ENCODE assay signal across 22 cellular contexts in the genomic region with DNA sequence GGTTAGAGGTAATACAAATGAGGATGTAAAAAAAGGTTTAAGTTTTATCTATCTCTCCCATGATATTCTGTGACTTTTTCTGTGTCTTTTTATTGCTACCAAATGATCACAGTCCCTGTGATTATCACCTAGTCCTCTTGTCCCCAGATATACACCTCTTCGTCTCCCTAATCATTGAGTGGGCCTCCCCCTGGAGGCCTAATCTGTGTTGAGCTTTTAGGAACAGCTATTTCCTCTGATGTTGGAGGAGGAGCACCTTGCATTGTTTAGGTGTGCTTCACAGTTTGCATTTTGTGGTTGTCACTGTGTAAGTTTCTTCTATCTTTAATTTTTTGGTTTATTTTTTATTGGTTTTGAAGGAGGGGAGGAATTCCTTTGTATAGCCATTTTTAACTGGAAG. TPM values are rescaled to one million over a fixed set of nuclear protein-coding genes. Genes with fewer than 3 reads are reported as not detected.
A peak's percentile ranks its signal among the peaks of the same experiment; 100 is the strongest.
DNase-seq lines count a peak whose midpoint lies in the region; ATAC-seq, FAIRE-seq and TF ChIP-seq lines count a peak whose summit lies in the region.
"Had no signal": no experiment of that assay in that cellular context is flagged by ENCODE, and none has a peak within 500 bp of the region (broad histone marks: within the 10 kb centered on the region; RNA-seq: fewer than 3 reads in every experiment).

No MANE protein-coding gene starts in this region.

- H3K27me3 ChIP-seq in KMS-11 (ENCODE audit: insufficient read depth, low read depth) (no peaks in the 10 kb centered on the region), mesendoderm (ENCODE audit: insufficient read depth, low read length, poor library complexity) (no peaks in the 10 kb centered on the region), small intestine (ENCODE audit: control insufficient read depth in 2 of 2, insufficient read depth in 2 of 2, low read length in 2 of 2) (no peaks in the 10 kb centered on the region)

- no peak overlapping the region for H3K56ac ChIP-seq in mesendoderm (ENCODE audit: low read length)

- no peak overlapping the region for H3K27ac Mint-ChIP-seq in WTC11

- POLR2A ChIA-PET in WTC11 (lab: Charles Lee): no interaction called here

- H3K23ac ChIP-seq in mesendoderm (ENCODE audit: low read length): no peak overlapping the region

- H2AK5ac ChIP-seq in mesendoderm (ENCODE audit: low read length): no peak overlapping the region

- peaks cover 3% of the 10 kb centered on the region; the same call in 1 of the 2 replicates for H3K9me3 Mint-ChIP-seq in WTC11

- no peak overlapping the region for H2BK120ac ChIP-seq in mesendoderm (ENCODE audit: low read depth, low read length)

- no peaks in the 10 kb centered on the region for H3K9me3 ChIP-seq in small intestine (ENCODE audit: control insufficient read depth, low read depth)

- H2AFZ ChIP-seq in KMS-11 (ENCODE audit: low read depth): no peak overlapping the region

- H3K27me3 Mint-ChIP-seq in WTC11 (ENCODE audit: low read depth): no peaks in the 10 kb centered on the region; the same call in 1 of the 2 replicates

- TF ChIP-seq CTCF in KMS-11 (conservative IDR thresholded peaks at IDR 0.05; ENCODE audit: low read depth, low read length) (no peak), WTC11 (IDR thresholded peaks at IDR 0.05) (no peak)

- no peak for FAIRE-seq in small intestine (lab: Jason Lieb, UNC)
- FAIRE-seq: GM12891, H54 had no signal

- H3K4me3 ChIP-seq in KMS-11 (IDR thresholded peaks at IDR 0.05; ENCODE audit: insufficient read depth, low read depth, low read length): no peak overlapping the region
- H3K4me3 ChIP-seq in mesendoderm (ENCODE audit: low read length): no peak overlapping the region
- H3K4me3 ChIP-seq in small intestine (ENCODE audit: low read depth in 1 of 2, low read length in 2 of 2): no peak overlapping the region

- no peak overlapping the region for H4K5ac ChIP-seq in mesendoderm (ENCODE audit: low read length)

- H3K4me1 ChIP-seq in KMS-11 (ENCODE audit: low read depth, poor library complexity, severe bottlenecking) (peaks cover 10% of the 10 kb centered on the region), mesendoderm (ENCODE audit: control insufficient read depth, low read depth, low read length) (no peaks in the 10 kb centered on the region), small intestine (ENCODE audit: control insufficient read depth in 2 of 2, insufficient read depth in 1 of 2, low read depth in 1 of 2, low read length in 1 of 2) (no peaks in the 10 kb centered on the region)

- H3K36me3 Mint-ChIP-seq in WTC11: no peaks in the 10 kb centered on the region

- DNase-seq in DMS 273 (lab: John Stamatoyannopoulos, UW; ENCODE audit: unreplicated experiment): peak; percentile 21
- no peak for DNase-seq in DMS 273 treated with DMSO at 0.1 percent for 48 hours (lab: John Stamatoyannopoulos, UW)
- DNase-seq in WTC11 (ENCODE audit: low spot score): peak; percentile 12
- peak; percentile 66 for DNase-seq in mesendoderm
- no peak for DNase-seq in CD1c-positive myeloid dendritic cell (ENCODE audit: extremely low spot score)
- DNase-seq in small intestine: no peak
- DNase-seq in NCI-H1105 (lab: John Stamatoyannopoulos, UW): no peak
- DNase-seq: AML-193, DMS153, NCI-H1048, NCI-H1436 treated with DMSO at 0.1 percent for 48 hours, NCI-H2081, NCI-H446 treated with DMSO at 0.1 percent for 48 hours, NCI-H748 treated with DMSO at 0.1 percent for 48 hours, PC-3, RPMI8226, SIG-M5 had no signal

- H3K4me2 ChIP-seq in KMS-11: peak overlapping the region; percentile 5; the same call in 1 of the 2 replicates
- H3K4me2 ChIP-seq in mesendoderm (ENCODE audit: low read length): no peak overlapping the region

- H3K36me3 ChIP-seq in KMS-11 (ENCODE audit: insufficient read depth): no peaks in the 10 kb centered on the region
- H3K36me3 ChIP-seq in mesendoderm (ENCODE audit: control insufficient read depth, insufficient read depth, low read length): no peaks in the 10 kb centered on the region
- no peaks in the 10 kb centered on the region for H3K36me3 ChIP-seq in small intestine (ENCODE audit: control insufficient read depth in 2 of 2, insufficient read depth in 2 of 2, low read length in 2 of 2)

- no peaks in the 10 kb centered on the region for H4K20me1 ChIP-seq in KMS-11 (ENCODE audit: insufficient read depth)

- H2BK5ac ChIP-seq in mesendoderm (ENCODE audit: low read length): no peak overlapping the region

- H3K79me2 ChIP-seq in KMS-11 (ENCODE audit: insufficient read depth, low read depth) (no peaks in the 10 kb centered on the region), mesendoderm (ENCODE audit: control insufficient read depth, insufficient read depth, low read length) (no peaks in the 10 kb centered on the region)

- no peaks in the 10 kb centered on the region for H3K79me1 ChIP-seq in mesendoderm (ENCODE audit: low read length)

- H2BK15ac ChIP-seq in mesendoderm (replicated peaks; ENCODE audit: low read depth): no peak overlapping the region

- H3K4ac ChIP-seq in mesendoderm (ENCODE audit: low read depth, low read length): no peak overlapping the region

- H3K27ac ChIP-seq in KMS-11 (no peak overlapping the region), mesendoderm (ENCODE audit: low read depth, low read length) (no peak overlapping the region), small intestine (ENCODE audit: low read depth in 1 of 2, low read length in 1 of 2) (no peak overlapping the region)
- H3K27ac ChIP-seq: 22Rv1, C4-2B had no signal

- H3K9ac ChIP-seq in KMS-11: no peak overlapping the region
- no peak overlapping the region for H3K9ac ChIP-seq in mesendoderm (ENCODE audit: low read length)

- CTCF ChIA-PET in WTC11 (lab: Charles Lee): interaction anchor here (0.6 to 2.3 kb wide), 6 partner anchors 10 to 140 kb away, joined by 3 to 17 read pairs (median 3); a partner anchor contains a TSS

- H4K8ac ChIP-seq in mesendoderm (ENCODE audit: low read depth, low read length): no peak overlapping the region

- no peak overlapping the region for H3K4me3 Mint-ChIP-seq in WTC11

- WGBS in mesendoderm (ENCODE audit: extremely low coverage, insufficient coverage, low lambda C conversion rate): no CpG with 5 or more reads among the region's 1 CpG
- 48 to 63% (median 56%) methylated on average over 1 of the region's 1 CpG for WGBS in small intestine, 3 donors

- H3K18ac ChIP-seq in mesendoderm (ENCODE audit: low read length): no peak overlapping the region

- ATAC-seq in WTC11: peak; percentile 90
- ATAC-seq: PC-3 had no signal

- peaks cover 5% of the 10 kb centered on the region; the same call in 1 of the 2 replicates for H3K4me1 Mint-ChIP-seq in WTC11

TF ChIP-seq in WTC11, 78 proteins besides CTCF, POLR2A, EP300 and RAD21 (continues in another document):
- TF ChIP-seq, protein P1, sequence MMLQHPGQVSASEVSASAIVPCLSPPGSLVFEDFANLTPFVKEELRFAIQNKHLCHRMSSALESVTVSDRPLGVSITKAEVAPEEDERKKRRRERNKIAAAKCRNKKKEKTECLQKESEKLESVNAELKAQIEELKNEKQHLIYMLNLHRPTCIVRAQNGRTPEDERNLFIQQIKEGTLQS (CRISPR knock-in tag; conservative IDR thresholded peaks at IDR 0.05): no peak
- TF ChIP-seq SMAD3 (CRISPR knock-in tag; IDR thresholded peaks at IDR 0.05; ENCODE audit: borderline replicate concordance): no peak
- no peak for TF ChIP-seq FOXK1 (CRISPR knock-in tag; IDR thresholded peaks at IDR 0.05)
- TF ChIP-seq, protein P2, sequence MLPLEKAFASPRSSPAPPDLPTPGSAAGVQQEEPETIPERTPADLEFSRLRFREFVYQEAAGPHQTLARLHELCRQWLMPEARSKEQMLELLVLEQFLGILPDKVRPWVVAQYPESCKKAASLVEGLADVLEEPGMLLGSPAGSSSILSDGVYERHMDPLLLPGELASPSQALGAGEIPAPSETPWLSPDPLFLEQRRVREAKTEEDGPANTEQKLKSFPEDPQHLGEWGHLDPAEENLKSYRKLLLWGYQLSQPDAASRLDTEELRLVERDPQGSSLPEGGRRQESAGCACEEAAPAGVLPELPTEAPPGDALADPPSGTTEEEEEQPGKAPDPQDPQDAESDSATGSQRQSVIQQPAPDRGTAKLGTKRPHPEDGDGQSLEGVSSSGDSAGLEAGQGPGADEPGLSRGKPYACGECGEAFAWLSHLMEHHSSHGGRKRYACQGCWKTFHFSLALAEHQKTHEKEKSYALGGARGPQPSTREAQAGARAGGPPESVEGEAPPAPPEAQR (CRISPR knock-in tag; IDR thresholded peaks at IDR 0.05): no peak
- TF ChIP-seq, protein P3, sequence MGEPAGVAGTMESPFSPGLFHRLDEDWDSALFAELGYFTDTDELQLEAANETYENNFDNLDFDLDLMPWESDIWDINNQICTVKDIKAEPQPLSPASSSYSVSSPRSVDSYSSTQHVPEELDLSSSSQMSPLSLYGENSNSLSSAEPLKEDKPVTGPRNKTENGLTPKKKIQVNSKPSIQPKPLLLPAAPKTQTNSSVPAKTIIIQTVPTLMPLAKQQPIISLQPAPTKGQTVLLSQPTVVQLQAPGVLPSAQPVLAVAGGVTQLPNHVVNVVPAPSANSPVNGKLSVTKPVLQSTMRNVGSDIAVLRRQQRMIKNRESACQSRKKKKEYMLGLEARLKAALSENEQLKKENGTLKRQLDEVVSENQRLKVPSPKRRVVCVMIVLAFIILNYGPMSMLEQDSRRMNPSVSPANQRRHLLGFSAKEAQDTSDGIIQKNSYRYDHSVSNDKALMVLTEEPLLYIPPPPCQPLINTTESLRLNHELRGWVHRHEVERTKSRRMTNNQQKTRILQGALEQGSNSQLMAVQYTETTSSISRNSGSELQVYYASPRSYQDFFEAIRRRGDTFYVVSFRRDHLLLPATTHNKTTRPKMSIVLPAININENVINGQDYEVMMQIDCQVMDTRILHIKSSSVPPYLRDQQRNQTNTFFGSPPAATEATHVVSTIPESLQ (CRISPR knock-in tag; IDR thresholded peaks at IDR 0.05): no peak

RNA-seq across cellular contexts. Expression of a gene that starts 33.3 kb away (rescaled TPM):
- 0.22 to 0.27 TPM (median 0.25 TPM) in 3 replicates for total RNA-seq in WTC11 (2021)
- 0.03 TPM for polyA plus RNA-seq in mesendoderm (2013, experiment 1 of 2)
- polyA plus RNA-seq in mesendoderm (2013, experiment 2 of 2): 0.03 TPM
- 1 to 10 TPM in 1 of 3 donors, not detected in 2; 1.2 TPM for polyA plus RNA-seq in small intestine

Comparison
In these comparisons a context has a peak if more than half of its experiments do, and no peak if none do; other contexts are left out.
1. DNase-seq: peak in DMS 273 (single experiment), WTC11 (single experiment) and mesendoderm (single experiment); none in DMS 273 treated with DMSO at 0.1 percent for 48 hours (single experiment), CD1c-positive myeloid dendritic cell (single experiment), small intestine (single experiment) and NCI-H1105 (single experiment).